Comparison of ENCODE assay signal across 13 cellular contexts in genomic region chr3:179544981-179545645, GRCh38. TPM values are rescaled to one million over a fixed set of nuclear protein-coding genes. Genes with fewer than 3 reads are reported as not detected.
DNase-seq lines count a peak whose midpoint lies in the region; ATAC-seq, FAIRE-seq and TF ChIP-seq lines count a peak whose summit lies in the region.
"Had no signal": no experiment of that assay in that cellular context is flagged by ENCODE, and none has a peak within 500 bp of the region (broad histone marks: within the 10 kb centered on the region; RNA-seq: fewer than 3 reads in every experiment).

No MANE protein-coding gene starts in this region.

- no peak for FAIRE-seq in GM12891 (lab: Jason Lieb, UNC)

- H3K27me3 ChIP-seq in A673 (replicated peaks; ENCODE audit: insufficient read depth, low read depth, low read length, poor library complexity) (no peaks in the 10 kb centered on the region), ovary (no peaks in the 10 kb centered on the region)

- no TSS peak for BruUV-seq in A673 (replicated peaks; lab: Mats Ljungman, UMichigan)

- POLR2A ChIA-PET in A673 (lab: Charles Lee; ENCODE audit: low non-redundant PET), result no interaction called here

- H3K27ac ChIP-seq in A673 (ENCODE audit: low read depth, low read length, poor library complexity, severe bottlenecking) (no peak overlapping the region), ovary (no peak overlapping the region)

- H3K4me3 ChIP-seq in A673 (ENCODE audit: low read depth, low read length, poor library complexity, severe bottlenecking), result no peak overlapping the region
- no peak overlapping the region for H3K4me3 ChIP-seq in ovary

- 63 to 68% (median 66%) methylated on average over 2 of the region's 2 CpGs for WGBS in ovary, 3 donors

- TF ChIP-seq EP300 in ovary (IDR thresholded peaks at IDR 0.05), result no peak

- TF ChIP-seq POLR2A in GM12891 (IDR thresholded peaks at IDR 0.05; ENCODE audit: low read depth, low read length) (no peak), ovary (IDR thresholded peaks at IDR 0.05) (no peak)

- H3K4me1 ChIP-seq in A673 (ENCODE audit: insufficient read depth, low read length, poor library complexity, severe bottlenecking) (no peaks in the 10 kb centered on the region), ovary (ENCODE audit: insufficient read depth) (no peaks in the 10 kb centered on the region)

- H3K36me3 ChIP-seq in A673 (ENCODE audit: insufficient read depth, low read length, poor library complexity, severe bottlenecking) (no peaks in the 10 kb centered on the region), ovary (no peaks in the 10 kb centered on the region)

- ATAC-seq in HG03469 (IDR thresholded peaks at IDR 0.05; ENCODE audit: unreplicated experiment), result no peak
- ATAC-seq: activated CD8-positive, alpha-beta memory T cell treated with anti-CD3 and anti-CD28 coated beads, Interleukin-2, amount 10 ng/mL, durations not matched to agents 7 days and 5 days; effector memory CD8-positive, alpha-beta T cell had no signal

- H3K9me3 ChIP-seq in A673 (ENCODE audit: low read depth, low read length, poor library complexity, severe bottlenecking), result no peaks in the 10 kb centered on the region
- H3K9me3 ChIP-seq in ovary, result no peaks in the 10 kb centered on the region

- intact Hi-C loops in A673 (cut with micrococcal nuclease; ENCODE audit: unreplicated experiment), result no loop called here
- intact Hi-C loops in ovary (cut with DNase I), result loop anchor here in 1 of 4 donors (10.0 kb wide), 1 partner anchor 120 kb away; no protein-coding TSS in a partner anchor

- CTCF ChIA-PET in A673 (lab: Charles Lee), result no interaction called here

- TF ChIP-seq CTCF in A673 (conservative IDR thresholded peaks at IDR 0.05; ENCODE audit: low read depth, low read length), result no peak
- TF ChIP-seq CTCF in ovary (IDR thresholded peaks at IDR 0.05), result no peak

- peak; percentile 30 for DNase-seq in A673 (ENCODE audit: low spot score)
- DNase-seq in GM03348 (ENCODE audit: low spot score), result peak; percentile 48
- DNase-seq in SW480 (ENCODE audit: low spot score), result peak; percentile 22
- peak; percentile 93 for DNase-seq in fibroblast of peridontal ligament (ENCODE audit: extremely low read depth)
- DNase-seq in GM12891 (ENCODE audit: insufficient read length, low spot score), result no peak
- no peak for DNase-seq in NCI-H2196 treated with DMSO at 0.1 percent for 48 hours (lab: John Stamatoyannopoulos, UW; ENCODE audit: unreplicated experiment)
- no peak for DNase-seq in ovary
- DNase-seq: activated CD8-positive, alpha-beta memory T cell treated with anti-CD3 and anti-CD28 coated beads, Interleukin-2, amount 10 ng/mL, durations not matched to agents 7 days and 5 days; effector memory CD8-positive, alpha-beta T cell; NCI-H345; occipital lobe; stimulated activated CD4-positive, alpha-beta T cell treated with anti-CD3 and anti-CD28 coated beads, Interleukin-15, amount 100 ng/mL, for 24 hours had no signal

TF ChIP-seq in GM12891, 5 proteins besides CTCF, POLR2A, EP300 and RAD21:
- TF ChIP-seq SPI1 (IDR thresholded peaks at IDR 0.05; ENCODE audit: low read depth, low read length) (no peak), POU2F2 (IDR thresholded peaks at IDR 0.05; ENCODE audit: low read depth, low read length) (no peak), POLR2AphosphoS5 (IDR thresholded peaks at IDR 0.05; ENCODE audit: low read depth, low read length) (no peak), TAF1 (IDR thresholded peaks at IDR 0.05; ENCODE audit: low read depth, low read length) (no peak), PAX5 (IDR thresholded peaks at IDR 0.05; ENCODE audit: insufficient read depth, low read length, severe bottlenecking) (no peak)
TF ChIP-seq in GM12891: peak in this region for 0.

RNA-seq across cellular contexts. Expression of gene ACTL6A, which starts 17.6 kb away (rescaled TPM):
- total RNA-seq in A673 (2021) (140 and 153 TPM in 2 replicates), ovary (10 to 100 TPM; 34.6 to 53.0 (median 42.1) TPM)
- polyA plus RNA-seq in GM12891 (2012; ENCODE audit: low read depth, missing spikeins), result 50.5 TPM
- polyA plus RNA-seq in ovary, result 10 to 100 TPM; 35.7 to 47.1 TPM

RNA-seq across cellular contexts. Expression of gene MRPL47, which starts 59.3 kb away (rescaled TPM):
- 84.6 and 88.0 TPM in 2 replicates for total RNA-seq in A673 (2021)
- polyA plus RNA-seq in GM12891 (2012; ENCODE audit: low read depth, missing spikeins), result 47.8 TPM
- 10 to 100 TPM; 13.1 to 27.4 (median 21.8) TPM for total RNA-seq in ovary
- 10 to 100 TPM; 19.9 to 30.6 TPM for polyA plus RNA-seq in ovary

RNA-seq across cellular contexts. Expression of gene NDUFB5, which starts 59.5 kb away (rescaled TPM):
- total RNA-seq in A673 (2021) (96.2 and 109 TPM in 2 replicates), ovary (100 to 1,000 TPM in 1 of 7 donors, 10 to 100 TPM in 6; 66.6 to 102 (median 71.8) TPM)
- 99.6 TPM for polyA plus RNA-seq in GM12891 (2012; ENCODE audit: low read depth, missing spikeins)
- polyA plus RNA-seq in ovary, result 100 to 1,000 TPM in 1 of 2 donors, 10 to 100 TPM in 1; 66.7 to 185 TPM

Comparison
In these comparisons a context has a peak if more than half of its experiments do, and no peak if none do; other contexts are left out.
1. DNase-seq: peak in A673 (single experiment), GM03348 (single experiment), SW480 (single experiment) and fibroblast of peridontal ligament (single experiment); none in GM12891 (single experiment), NCI-H2196 treated with DMSO at 0.1 percent for 48 hours (single experiment) and ovary (0 of 5).